In the genomic region with DNA sequence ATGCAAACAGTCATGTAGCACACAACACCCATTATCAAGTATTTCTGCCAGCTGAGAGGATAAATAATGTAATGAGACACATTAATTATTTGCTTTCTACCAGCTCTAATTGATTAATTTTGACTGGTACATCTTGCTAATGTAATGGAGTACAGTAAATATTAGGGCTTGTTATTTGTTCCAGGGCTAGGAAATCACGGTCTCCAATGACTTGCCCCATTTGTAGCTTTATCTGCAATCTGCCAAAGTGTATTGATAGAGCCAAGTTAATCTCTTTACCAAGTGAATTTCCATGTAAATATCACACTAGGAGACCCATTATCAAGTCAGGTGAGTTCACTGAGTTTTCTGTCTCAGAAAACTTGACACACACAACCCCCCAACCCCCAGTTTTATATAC, we compare ENCODE assay signal across 33 cellular contexts. TPM values are rescaled to one million over a fixed set of nuclear protein-coding genes. Genes with fewer than 3 reads are reported as not detected.
"Had no signal": no experiment of that assay in that cellular context is flagged by ENCODE, and none has a peak within 500 bp of the region (broad histone marks: within the 10 kb centered on the region; RNA-seq: fewer than 3 reads in every experiment).

No MANE protein-coding gene starts in this region.

- H3K27me3 ChIP-seq: colonic mucosa, esophagus squamous epithelium, heart right ventricle, ovary, sigmoid colon, stomach, thyroid gland had no signal

- H3K4me1 ChIP-seq: colonic mucosa, esophagus squamous epithelium, heart right ventricle, left ventricle myocardium inferior, lower lobe of right lung, psoas muscle, sigmoid colon, stomach, thyroid gland had no signal

- H3K9me3 Mint-ChIP-seq: stimulated activated effector memory CD8-positive, alpha-beta T cell treated with anti-CD3 and anti-CD28 coated beads, Interleukin-12 subunit alpha, Interleukin-12 subunit beta, amount 100 ng/mL, for 72 hours had no signal

- H3K27me3 Mint-ChIP-seq: dendritic cell treated with granulocyte-macrophage colony-stimulating factor and Interleukin-4, amounts not matched to agents 40 ng/mL and 50 ng/mL, for 4 days had no signal

- DNase-seq: colonic mucosa; effector CD8-positive, alpha-beta T cell; esophagus squamous epithelium; foreskin melanocyte; glutamatergic neuron; heart right ventricle; hippocampal formation; immature natural killer cell; islet precursor cell; kidney glomerular epithelial cell; left colon; left ventricle myocardium inferior; lower lobe of right lung; natural killer cell; occipital lobe; ovary; posterior cingulate gyrus; psoas muscle; right cardiac atrium; sigmoid colon; stimulated activated CD4-positive, alpha-beta T cell treated with anti-CD3 and anti-CD28 coated beads, Interleukin-2, amount 100 ng/mL, for 24 hours; stimulated activated CD4-positive, alpha-beta T cell treated with anti-CD3 and anti-CD28 coated beads, Interleukin-4, amount 100 ng/mL, for 24 hours; stimulated activated naive CD4-positive, alpha-beta T cell treated with Interleukin-2 at 50 U/mL for 16 hours; stomach; thyroid gland; trophoblast cell had no signal

- H3K4me1 Mint-ChIP-seq: immature natural killer cell; natural killer cell; stimulated activated effector memory CD8-positive, alpha-beta T cell treated with anti-CD3 and anti-CD28 coated beads, Interleukin-12 subunit alpha, Interleukin-12 subunit beta, amount 100 ng/mL, for 72 hours had no signal

- H3K4me3 ChIP-seq: colonic mucosa, esophagus squamous epithelium, heart right ventricle, left ventricle myocardium inferior, lower lobe of right lung, ovary, psoas muscle, sigmoid colon, stomach, thyroid gland had no signal

- ATAC-seq: heart right ventricle; left colon; lower lobe of right lung; natural killer cell; psoas muscle; right cardiac atrium; stimulated activated effector memory CD8-positive, alpha-beta T cell treated with anti-CD3 and anti-CD28 coated beads, Interleukin-12 subunit alpha, Interleukin-12 subunit beta, amount 100 ng/mL, for 72 hours had no signal

- H3K36me3 Mint-ChIP-seq: immature natural killer cell; natural killer cell; stimulated activated effector memory CD8-positive, alpha-beta T cell treated with anti-CD3 and anti-CD28 coated beads, Interleukin-12 subunit alpha, Interleukin-12 subunit beta, amount 100 ng/mL, for 72 hours had no signal

- H3K27ac Mint-ChIP-seq: dendritic cell treated with granulocyte-macrophage colony-stimulating factor and Interleukin-4, amounts not matched to agents 40 ng/mL and 50 ng/mL, for 4 days; immature natural killer cell; natural killer cell; stimulated activated effector memory CD8-positive, alpha-beta T cell treated with anti-CD3 and anti-CD28 coated beads, Interleukin-12 subunit alpha, Interleukin-12 subunit beta, amount 100 ng/mL, for 72 hours had no signal

- H3K4me3 Mint-ChIP-seq: dendritic cell treated with granulocyte-macrophage colony-stimulating factor and Interleukin-4, amounts not matched to agents 40 ng/mL and 50 ng/mL, for 4 days; immature natural killer cell; natural killer cell; stimulated activated effector memory CD8-positive, alpha-beta T cell treated with anti-CD3 and anti-CD28 coated beads, Interleukin-12 subunit alpha, Interleukin-12 subunit beta, amount 100 ng/mL, for 72 hours had no signal

- H3K36me3 ChIP-seq: colonic mucosa, esophagus squamous epithelium, heart right ventricle, left ventricle myocardium inferior, lower lobe of right lung, ovary, sigmoid colon, stomach, thyroid gland had no signal

- H3K27ac ChIP-seq: colonic mucosa, esophagus squamous epithelium, heart right ventricle, left ventricle myocardium inferior, lower lobe of right lung, ovary, psoas muscle, sigmoid colon, stomach, thyroid gland had no signal

RNA-seq across cellular contexts. Expression of a gene that starts 55.1 kb away (rescaled TPM):
- total RNA-seq: endothelial cell of umbilical vein, epithelial cell of proximal tubule, occipital lobe, renal cortical epithelial cell, temporal lobe, thyroid gland had no signal
- polyA plus RNA-seq: endothelial cell of umbilical vein, neural cell had no signal
